In genomic region chr1:157139125-157139524, GRCh38 we compare ENCODE assay signal across 9 cellular contexts. TPM values are rescaled to one million over a fixed set of nuclear protein-coding genes. Genes with fewer than 3 reads are reported as not detected.
DNase-seq lines count a peak whose midpoint lies in the region; ATAC-seq and TF ChIP-seq lines count a peak whose summit lies in the region.
"Had no signal": no experiment of that assay in that cellular context is flagged by ENCODE, and none has a peak within 500 bp of the region (broad histone marks: within the 10 kb centered on the region; RNA-seq: fewer than 3 reads in every experiment).

No MANE protein-coding gene starts in this region.

- TF ChIP-seq POLR2A in heart left ventricle (IDR thresholded peaks at IDR 0.05) = no peak
- no peak for TF ChIP-seq POLR2A in body of pancreas (IDR thresholded peaks at IDR 0.05)

- peak overlapping the region; percentile 92 for H3K4me3 Mint-ChIP-seq in memory B cell

- no peaks in the 10 kb centered on the region for H3K27me3 Mint-ChIP-seq in memory B cell

- peaks cover 26% of the 10 kb centered on the region for H3K4me1 Mint-ChIP-seq in memory B cell

- WGBS in heart left ventricle, 4 donors = 27 to 36% (median 29%) methylated on average over 7 of the region's 7 CpGs
- WGBS in body of pancreas, 2 donors = 31 to 37% methylated on average over 7 of the region's 7 CpGs

- H3K36me3 ChIP-seq in heart left ventricle (peaks cover 0 to 21% (median 20%) of the 10 kb centered on the region in 9 donors), body of pancreas (replicated peaks in 1 of 2; ENCODE audit: insufficient read depth in 1 of 2, low read depth in 2 of 2) (peaks cover 0 to 10% of the 10 kb centered on the region in 2 donors), upper lobe of right lung (peaks cover 20% of the 10 kb centered on the region)

- intact Hi-C loops in heart left ventricle (cut with DNase I) (loop anchor here in 3 of 10 donors (5.0 kb wide), 1 partner anchor 47 kb away; no protein-coding TSS in a partner anchor), left ventricle myocardium superior (cut with micrococcal nuclease) (no loop called here), body of pancreas (cut with DNase I) (no loop called here), upper lobe of right lung (cut with DNase I) (no loop called here)

- peak overlapping the region; percentile 64 to 99 (median 89) for H3K4me3 ChIP-seq in heart left ventricle
- H3K4me3 ChIP-seq in body of pancreas = no peak overlapping the region
- peak overlapping the region; percentile 96 for H3K4me3 ChIP-seq in upper lobe of right lung

- no peak for TF ChIP-seq CTCF in heart left ventricle (IDR thresholded peaks at IDR 0.05)
- TF ChIP-seq CTCF in body of pancreas (IDR thresholded peaks at IDR 0.05) = no peak
- no peak for TF ChIP-seq CTCF in upper lobe of right lung (IDR thresholded peaks at IDR 0.05)

- H3K4me1 ChIP-seq in heart left ventricle (peaks cover 0 to 36% (median 22%) of the 10 kb centered on the region in 12 donors), body of pancreas (peaks cover 26% of the 10 kb centered on the region), upper lobe of right lung (peaks cover 32% of the 10 kb centered on the region)

- ATAC-seq in heart left ventricle (no peak), left ventricle myocardium superior (no peak), body of pancreas (no peak), memory B cell (ENCODE audit: low read depth) (no peak), upper lobe of right lung (no peak)

- H3K9me3 ChIP-seq in heart left ventricle = no peaks in the 10 kb centered on the region
- H3K9me3 ChIP-seq in body of pancreas = no peaks in the 10 kb centered on the region
- no peaks in the 10 kb centered on the region for H3K9me3 ChIP-seq in upper lobe of right lung

- H3K27ac ChIP-seq in heart left ventricle (peak overlapping the region; percentile 74 to 99 (median 97)), body of pancreas (peak overlapping the region; percentile 84 to 92 (median 91)), upper lobe of right lung (peak overlapping the region; percentile 99)

- H3K27me3 ChIP-seq in heart left ventricle = peaks cover 0 to 2% (median 0%) of the 10 kb centered on the region in 9 donors
- H3K27me3 ChIP-seq in body of pancreas = no peaks in the 10 kb centered on the region
- H3K27me3 ChIP-seq in upper lobe of right lung = no peaks in the 10 kb centered on the region

- DNase-seq in heart left ventricle (no peak), left ventricle myocardium superior (no peak), body of pancreas (no peak), memory B cell (ENCODE audit: low spot score in 2 of 2) (no peak), upper lobe of right lung (no peak), NCI-H1048 (lab: John Stamatoyannopoulos, UW) (no peak), ureter (ENCODE audit: low spot score) (no peak), NCI-H146 (lab: John Stamatoyannopoulos, UW) (no peak)
- DNase-seq: NCI-H1436 treated with DMSO at 0.1 percent for 48 hours had no signal

- peaks cover 7% of the 10 kb centered on the region for H3K36me3 Mint-ChIP-seq in memory B cell

- H3K27ac Mint-ChIP-seq in memory B cell = peak overlapping the region; percentile 91

- H3K9me3 Mint-ChIP-seq in memory B cell = no peaks in the 10 kb centered on the region

RNA-seq across cellular contexts. Expression of gene ETV3, which starts 0.9 kb away (rescaled TPM):
- total RNA-seq in heart left ventricle = 10 to 100 TPM in 8 of 9 donors, 1 to 10 TPM in 1; 9.4 to 24.3 (median 16.5) TPM
- polyA plus RNA-seq in heart left ventricle = 1 to 10 TPM; 4.5 to 9.9 TPM
- total RNA-seq in left ventricle myocardium superior = 16.8 TPM
- total RNA-seq in body of pancreas = 10 to 100 TPM in 1 of 2 donors, 1 to 10 TPM in 1; 5.6 to 11.4 TPM
- 39.2 TPM for total RNA-seq in upper lobe of right lung
- total RNA-seq in ureter = 52.4 TPM

RNA-seq across cellular contexts. Expression of gene ETV3L, which starts 39.5 kb away (rescaled TPM):
- total RNA-seq in heart left ventricle = not detected
- not detected for polyA plus RNA-seq in heart left ventricle
- total RNA-seq in left ventricle myocardium superior = not detected
- total RNA-seq in body of pancreas = not detected
- not detected for total RNA-seq in upper lobe of right lung
- not detected for total RNA-seq in ureter

Comparison
In these comparisons a context has a peak if more than half of its experiments do, and no peak if none do; other contexts are left out.
1. H3K4me3 ChIP-seq: peak in heart left ventricle (12 of 12) and upper lobe of right lung (single experiment); none in body of pancreas (0 of 2).
2. Peak in every context shown above with its lines, with median percentiles within 50 percentile points of each other: H3K27ac ChIP-seq.